In the genomic region with DNA sequence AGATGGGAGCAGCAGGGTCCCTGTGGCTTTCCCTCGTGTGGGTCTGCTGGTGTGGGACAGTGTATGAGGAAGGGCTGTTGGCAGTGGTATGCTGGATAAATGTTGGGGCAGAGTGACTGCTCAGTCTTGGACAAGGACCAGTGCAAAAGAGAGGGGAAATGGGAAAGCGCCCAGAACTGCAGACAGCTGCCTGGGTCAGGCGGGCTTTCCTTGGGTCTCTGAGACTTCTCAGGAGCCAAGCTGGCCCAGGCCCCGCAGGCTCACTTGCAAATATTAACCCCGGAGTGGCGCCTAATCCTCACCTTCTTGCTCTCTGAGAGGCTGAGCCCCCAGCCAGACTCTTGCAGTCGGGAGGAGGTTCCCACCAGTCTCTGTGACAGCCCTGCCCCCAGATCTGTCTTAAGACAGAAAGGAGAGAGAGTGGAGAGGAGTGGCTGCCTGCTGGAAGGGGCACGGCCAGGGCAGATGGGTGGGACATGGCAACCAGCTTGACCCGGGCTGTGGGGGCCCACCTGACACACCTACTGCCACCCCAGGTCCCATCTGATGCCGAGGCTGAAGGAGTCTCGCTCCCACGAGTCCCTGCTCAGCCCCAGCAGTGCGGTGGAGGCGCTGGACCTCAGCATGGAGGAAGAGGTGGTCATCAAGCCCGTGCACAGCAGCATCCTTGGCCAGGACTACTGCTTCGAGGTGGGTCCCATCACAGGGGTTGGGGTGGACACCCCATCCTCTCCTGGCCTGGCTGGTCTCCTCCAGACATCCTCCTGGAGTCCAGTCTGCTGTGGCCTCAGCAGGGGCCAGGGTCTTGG, we compare ENCODE assay signal across 22 cellular contexts.
DNase-seq lines count a peak whose midpoint lies in the region; ATAC-seq, FAIRE-seq and TF ChIP-seq lines count a peak whose summit lies in the region.
"Had no signal": no experiment of that assay in that cellular context is flagged by ENCODE, and none has a peak within 500 bp of the region (broad histone marks: within the 10 kb centered on the region; RNA-seq: fewer than 3 reads in every experiment).

No MANE protein-coding gene starts in this region.

- no peaks in the 10 kb centered on the region for H3K9me3 Mint-ChIP-seq in nephron progenitor cell
- H3K9me3 Mint-ChIP-seq: activated B cell treated with CpG ODN at 0.5 μM for 24 hours; activated T-cell treated with anti-CD3 and anti-CD28 coated beads, Interleukin-2, amount 50 U/mL, for 72 hours; naive B cell; T-cell had no signal

- H3K4me3 ChIP-seq in bronchial epithelial cell (ENCODE audit: low read depth, low read length) (no peak overlapping the region), thoracic aorta (no peak overlapping the region), upper lobe of left lung (no peak overlapping the region)
- H3K4me3 ChIP-seq: body of pancreas, GM12878, skin epidermis had no signal

- peak; percentile 77 for FAIRE-seq in bronchial epithelial cell (lab: Jason Lieb, UNC)
- FAIRE-seq: GM12878, H1 had no signal

- peaks cover 35% of the 10 kb centered on the region for H3K36me3 ChIP-seq in bronchial epithelial cell (ENCODE audit: control insufficient read depth, insufficient read depth, low read length)
- H3K36me3 ChIP-seq in thoracic aorta: peaks cover 37% of the 10 kb centered on the region
- peaks cover 10 to 49% (median 37%) of the 10 kb centered on the region in 4 donors for H3K36me3 ChIP-seq in upper lobe of left lung

- H3K4me1 Mint-ChIP-seq in nephron progenitor cell: peaks cover 14% of the 10 kb centered on the region
- H3K4me1 Mint-ChIP-seq: activated B cell treated with CpG ODN at 0.5 μM for 24 hours, naive B cell, T-cell had no signal

- no peaks in the 10 kb centered on the region for H3K27me3 ChIP-seq in bronchial epithelial cell (ENCODE audit: control insufficient read depth, insufficient read depth, low read length)
- no peaks in the 10 kb centered on the region for H3K27me3 ChIP-seq in thoracic aorta (replicated peaks; ENCODE audit: insufficient read depth)
- H3K27me3 ChIP-seq in upper lobe of left lung: no peaks in the 10 kb centered on the region
- H3K27me3 ChIP-seq: body of pancreas had no signal

- ATAC-seq in thoracic aorta (ENCODE audit: insufficient number of reproducible peaks, low FRiP score, low read depth) (no peak), upper lobe of left lung (ENCODE audit: low FRiP score in 2 of 2) (no peak)
- ATAC-seq: activated T-cell treated with anti-CD3 and anti-CD28 coated beads, Interleukin-2, amount 50 U/mL, for 72 hours; body of pancreas; GM12878; left colon; T-cell had no signal

- 54 to 79% methylated on average over 10 to 16 of the region's 16 CpGs for WGBS in upper lobe of left lung, 2 donors

- DNase-seq in amygdala (lab: John Stamatoyannopoulos, UW) (peak in 29 of 56 donors; percentile 15 to 66 (median 35)), bronchial epithelial cell (ENCODE audit: low read depth) (no peak), nephron progenitor cell (no peak), thoracic aorta (ENCODE audit: low spot score) (no peak), SKM-1 treated with dmso at 0.1 percent for 144 hours (lab: John Stamatoyannopoulos, UW; ENCODE audit: unreplicated experiment) (no peak), upper lobe of left lung (no peak)
- DNase-seq in activated CD4-positive, alpha-beta T cell treated with anti-CD3 and anti-CD28 coated beads, Interleukin-2, amount 50 U/mL, for 4 hours: no peak
- DNase-seq: activated B cell treated with CpG ODN at 0.5 μM for 24 hours; activated CD4-positive, alpha-beta T cell treated with anti-CD3 and anti-CD28 coated beads, Interleukin-2, amount 50 U/mL, for 48 hours; activated T-cell treated with anti-CD3 and anti-CD28 coated beads, Interleukin-2, amount 50 U/mL, for 72 hours; body of pancreas; DMS153; left colon; mesendoderm; naive B cell; NCI-H1048; NCI-H446 treated with DMSO at 0.1 percent for 48 hours; stimulated activated naive CD4-positive, alpha-beta T cell treated with Interleukin-2 at 50 U/mL for 16 hours; T-cell had no signal

- TF ChIP-seq EP300 in upper lobe of left lung (IDR thresholded peaks at IDR 0.05): no peak

- H3K9me3 ChIP-seq in thoracic aorta (no peaks in the 10 kb centered on the region), upper lobe of left lung (no peaks in the 10 kb centered on the region)
- H3K9me3 ChIP-seq: body of pancreas had no signal

- peak overlapping the region; percentile 45 for H3K27ac Mint-ChIP-seq in nephron progenitor cell
- H3K27ac Mint-ChIP-seq: activated B cell treated with CpG ODN at 0.5 μM for 24 hours; activated T-cell treated with anti-CD3 and anti-CD28 coated beads, Interleukin-2, amount 50 U/mL, for 72 hours; naive B cell; T-cell had no signal

- no peak for TF ChIP-seq CTCF in bronchial epithelial cell (IDR thresholded peaks at IDR 0.05; ENCODE audit: insufficient read depth, low read length, severe bottlenecking)
- no peak for TF ChIP-seq CTCF in nephron progenitor cell (IDR thresholded peaks at IDR 0.05)
- no peak for TF ChIP-seq CTCF in thoracic aorta (IDR thresholded peaks at IDR 0.05)
- TF ChIP-seq CTCF in upper lobe of left lung (IDR thresholded peaks at IDR 0.05): no peak

- H3K27me3 Mint-ChIP-seq in nephron progenitor cell (ENCODE audit: low read depth, poor library complexity): peaks cover 5% of the 10 kb centered on the region
- H3K27me3 Mint-ChIP-seq: activated B cell treated with CpG ODN at 0.5 μM for 24 hours, naive B cell, T-cell had no signal

- no peak for TF ChIP-seq POLR2A in upper lobe of left lung (IDR thresholded peaks at IDR 0.05)

- peaks cover 20% of the 10 kb centered on the region for H3K36me3 Mint-ChIP-seq in nephron progenitor cell (ENCODE audit: low read depth)
- H3K36me3 Mint-ChIP-seq: naive B cell, T-cell had no signal

- no peak overlapping the region for H3K4me3 Mint-ChIP-seq in nephron progenitor cell
- H3K4me3 Mint-ChIP-seq: activated B cell treated with CpG ODN at 0.5 μM for 24 hours; activated T-cell treated with anti-CD3 and anti-CD28 coated beads, Interleukin-2, amount 50 U/mL, for 72 hours; T-cell had no signal

- H3K4me1 ChIP-seq in thoracic aorta (ENCODE audit: control insufficient read depth in 1 of 2, low read depth in 2 of 2) (peaks cover 43 to 61% of the 10 kb centered on the region in 2 donors), upper lobe of left lung (peaks cover 25 to 46% (median 39%) of the 10 kb centered on the region in 4 donors)

- H3K27ac ChIP-seq in thoracic aorta (peak overlapping the region; percentile 15 to 94), upper lobe of left lung (peak overlapping the region in 1 of 4 donors; percentile 19)

Comparison
In these comparisons a context has a peak if more than half of its experiments do, and no peak if none do; other contexts are left out.
1. DNase-seq: peak in amygdala (29 of 56); none in bronchial epithelial cell (single experiment), nephron progenitor cell (single experiment), thoracic aorta (single experiment), activated CD4-positive, alpha-beta T cell treated with anti-CD3 and anti-CD28 coated beads, Interleukin-2, amount 50 U/mL, for 4 hours (0 of 2), SKM-1 treated with dmso at 0.1 percent for 144 hours (single experiment) and upper lobe of left lung (0 of 2).